In genomic region chr1:23066075-23066474, GRCh38 we compare ENCODE assay signal across 9 cellular contexts. TPM values are rescaled to one million over a fixed set of nuclear protein-coding genes. Genes with fewer than 3 reads are reported as not detected.
"Had no signal": no experiment of that assay in that cellular context is flagged by ENCODE, and none has a peak within 500 bp of the region (broad histone marks: within the 10 kb centered on the region; RNA-seq: fewer than 3 reads in every experiment).

No MANE protein-coding gene starts in this region.

- H3K9me3 ChIP-seq: HAP-1 had no signal

- DNase-seq: GM23248, GOT3, H7, IMR-90 had no signal

- ATAC-seq: HCT116, K562 had no signal

- H3K4me1 ChIP-seq: HAP-1 had no signal

- H3K4me3 ChIP-seq: GM23248, HAP-1, K562 had no signal

- H3K27ac ChIP-seq: GM23248 had no signal

RNA-seq across cellular contexts. Expression of gene TEX46, which starts 50.4 kb away (rescaled TPM):
- total RNA-seq: GM23248, H4, H7, HT-29, IMR-90 had no signal
- polyA plus RNA-seq: GM23248, IMR-90 had no signal
